ENCODE assay signal across 8 cellular contexts in genomic region chr1:86395771-86396502, GRCh38. TPM values are rescaled to one million over a fixed set of nuclear protein-coding genes. Genes with fewer than 3 reads are reported as not detected.
DNase-seq lines count a peak whose midpoint lies in the region; ATAC-seq and TF ChIP-seq lines count a peak whose summit lies in the region.

A gene with protein sequence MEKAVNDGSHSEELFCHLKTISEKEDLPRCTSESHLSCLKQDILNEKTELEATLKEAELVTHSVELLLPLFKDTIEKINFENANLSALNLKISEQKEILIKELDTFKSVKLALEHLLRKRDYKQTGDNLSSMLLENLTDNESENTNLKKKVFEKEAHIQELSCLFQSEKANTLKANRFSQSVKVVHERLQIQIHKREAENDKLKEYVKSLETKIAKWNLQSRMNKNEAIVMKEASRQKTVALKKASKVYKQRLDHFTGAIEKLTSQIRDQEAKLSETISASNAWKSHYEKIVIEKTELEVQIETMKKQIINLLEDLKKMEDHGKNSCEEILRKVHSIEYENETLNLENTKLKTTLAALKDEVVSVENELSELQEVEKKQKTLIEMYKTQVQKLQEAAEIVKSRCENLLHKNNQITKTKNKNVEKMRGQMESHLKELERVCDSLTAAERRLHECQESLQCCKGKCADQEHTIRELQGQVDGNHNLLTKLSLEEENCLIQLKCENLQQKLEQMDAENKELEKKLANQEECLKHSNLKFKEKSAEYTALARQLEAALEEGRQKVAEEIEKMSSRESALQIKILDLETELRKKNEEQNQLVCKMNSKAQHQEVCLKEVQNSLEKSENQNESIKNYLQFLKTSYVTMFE (minus strand): TSS chr1:86396323. CDS start chr1:86387027, 9,296 bp downstream.

- H3K4me1 ChIP-seq in BE2C = no peaks in the 10 kb centered on the region

- ATAC-seq in GM19328 (IDR thresholded peaks at IDR 0.05; ENCODE audit: unreplicated experiment) (peak; percentile 100), HG03520 (IDR thresholded peaks at IDR 0.05; ENCODE audit: unreplicated experiment) (peak; percentile 100)

- peaks cover 4% of the 10 kb centered on the region for H3K9me3 Mint-ChIP-seq in activated CD4-positive, alpha-beta T cell treated with anti-CD3 and anti-CD28 coated beads, Interleukin-2, amount 10 ng/mL, durations not matched to agents 7 days and 5 days

- H3K27ac ChIP-seq in coronary artery = peak within 1 kb of the TSS; percentile 75 to 83

- CTCF ChIA-PET in activated CD4-positive, alpha-beta T cell treated with anti-CD3 and anti-CD28 coated beads, Interleukin-2, amount 10 ng/mL, durations not matched to agents 7 days and 5 days (lab: Charles Lee) = interaction anchor here (0.9 to 1.6 kb wide), 5 partner anchors 10 to 311 kb away, joined by 3 to 7 read pairs (median 4); partner anchors contain the start of gene SH3GLB1

- peak within 1 kb of the TSS; percentile 97 for H3K4me3 Mint-ChIP-seq in activated CD4-positive, alpha-beta T cell treated with anti-CD3 and anti-CD28 coated beads, Interleukin-2, amount 10 ng/mL, durations not matched to agents 7 days and 5 days

- peaks cover 25% of the 10 kb centered on the region for H3K36me3 Mint-ChIP-seq in activated CD4-positive, alpha-beta T cell treated with anti-CD3 and anti-CD28 coated beads, Interleukin-2, amount 10 ng/mL, durations not matched to agents 7 days and 5 days (ENCODE audit: low read depth)

- no peaks in the 10 kb centered on the region for H3K36me3 ChIP-seq in BE2C

- no peak for TF ChIP-seq CTCF in BE2C (IDR thresholded peaks at IDR 0.05; ENCODE audit: low read depth, low read length)
- no peak for TF ChIP-seq CTCF in coronary artery (IDR thresholded peaks at IDR 0.05)

- POLR2A ChIA-PET in activated CD4-positive, alpha-beta T cell treated with anti-CD3 and anti-CD28 coated beads, Interleukin-2, amount 10 ng/mL, durations not matched to agents 7 days and 5 days (lab: Charles Lee) = interaction anchor here (0.5 to 0.7 kb wide), 2 partner anchors 9 to 939 kb away, joined by 3 read pairs; no protein-coding TSS in a partner anchor

- DNase-seq in BE2C = peak; percentile 75
- peak; percentile 92 for DNase-seq in NCI-H69 (lab: John Stamatoyannopoulos, UW)
- DNase-seq in activated CD4-positive, alpha-beta T cell treated with anti-CD3 and anti-CD28 coated beads, Interleukin-2, amount 10 ng/mL, durations not matched to agents 7 days and 5 days = peak; percentile 95
- peak; percentile 92 for DNase-seq in coronary artery (ENCODE audit: low spot score)
- DNase-seq in left kidney (ENCODE audit: low read depth, low spot score) = peak; percentile 96
- peak; percentile 89 to 90 for DNase-seq in stimulated activated CD4-positive, alpha-beta T cell treated with anti-CD3 and anti-CD28 coated beads, Interleukin-2, amount 100 ng/mL, for 24 hours

- no peaks in the 10 kb centered on the region for H3K27me3 Mint-ChIP-seq in activated CD4-positive, alpha-beta T cell treated with anti-CD3 and anti-CD28 coated beads, Interleukin-2, amount 10 ng/mL, durations not matched to agents 7 days and 5 days

- no peaks in the 10 kb centered on the region for H3K27me3 ChIP-seq in BE2C

- peak within 1 kb of the TSS; percentile 98 for H3K27ac Mint-ChIP-seq in activated CD4-positive, alpha-beta T cell treated with anti-CD3 and anti-CD28 coated beads, Interleukin-2, amount 10 ng/mL, durations not matched to agents 7 days and 5 days

- peak within 1 kb of the TSS; percentile 71 for H3K4me3 ChIP-seq in BE2C (ENCODE audit: low read depth, low read length)
- H3K4me3 ChIP-seq in coronary artery = peak within 1 kb of the TSS; percentile 80

- H3K9me3 ChIP-seq in BE2C = no peaks in the 10 kb centered on the region

- H3K4me1 Mint-ChIP-seq in activated CD4-positive, alpha-beta T cell treated with anti-CD3 and anti-CD28 coated beads, Interleukin-2, amount 10 ng/mL, durations not matched to agents 7 days and 5 days = peaks cover 50% of the 10 kb centered on the region

RNA-seq across cellular contexts. Expression of the gene that starts here (rescaled TPM):
- polyA plus RNA-seq in BE2C (2012; ENCODE audit: insufficient read depth, insufficient read length, low read depth) = 0.52 TPM
- 10 to 100 TPM; 46.3 to 49.2 TPM for total RNA-seq in activated CD4-positive, alpha-beta T cell treated with anti-CD3 and anti-CD28 coated beads, Interleukin-2, amount 10 ng/mL, durations not matched to agents 7 days and 5 days

Comparison
In these comparisons a context has a peak if more than half of its experiments do, and no peak if none do; other contexts are left out.
1. Peak in every context shown above with its lines: DNase-seq, ATAC-seq, H3K4me3 ChIP-seq and H3K27ac ChIP-seq.